Comparison of ENCODE assay signal across 8 cellular contexts in the genomic region with DNA sequence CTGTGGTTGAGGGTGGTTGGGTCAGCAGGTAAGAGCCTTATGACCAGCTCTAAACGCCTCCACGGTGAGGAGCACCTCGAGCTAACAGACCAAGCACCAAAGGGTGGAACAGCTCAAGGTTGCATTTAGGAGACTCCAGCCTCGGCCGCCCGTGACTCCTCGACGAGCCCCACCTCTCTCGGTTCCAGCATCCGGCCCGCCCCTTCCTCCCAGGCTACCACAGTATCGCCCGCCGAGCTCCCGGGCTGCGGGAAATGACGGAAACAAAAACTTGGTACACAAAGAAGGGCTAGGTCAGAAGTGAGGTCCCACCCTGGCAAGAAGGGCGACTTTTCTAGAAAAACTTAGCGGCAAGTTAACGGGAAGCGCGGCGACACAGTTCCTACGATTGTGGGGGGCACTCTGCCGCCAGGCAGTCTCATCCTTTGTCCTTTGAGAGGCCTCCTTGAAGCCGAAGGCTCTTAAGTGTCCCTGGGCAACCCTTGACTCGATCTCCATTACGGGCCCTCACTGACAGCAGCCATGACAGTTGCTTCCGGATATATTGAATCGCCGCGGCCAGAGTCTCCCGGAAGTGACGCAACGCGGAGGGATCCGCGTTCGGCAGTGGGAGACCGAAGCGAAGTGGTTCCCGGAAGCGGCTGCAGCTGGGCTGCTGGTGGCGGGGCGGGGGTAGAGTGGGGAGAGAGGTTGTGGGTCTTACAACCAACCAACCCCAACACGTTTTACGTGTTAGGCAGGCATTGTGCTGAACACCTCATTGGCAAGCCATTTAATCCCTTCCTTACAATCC. TPM values are rescaled to one million over a fixed set of nuclear protein-coding genes. Genes with fewer than 3 reads are reported as not detected.
A peak's percentile ranks its signal among the peaks of the same experiment; 100 is the strongest.
DNase-seq lines count a peak whose midpoint lies in the region; ATAC-seq and TF ChIP-seq lines count a peak whose summit lies in the region.

No MANE protein-coding gene starts in this region.

- H3K27me3 ChIP-seq in mammary epithelial cell (ENCODE audit: insufficient read depth, low read length), result no peaks in the 10 kb centered on the region

- H2AFZ ChIP-seq in mammary epithelial cell (ENCODE audit: low read depth, low read length), result peak overlapping the region; percentile 98

- H3K4me3 ChIP-seq in AG09309 (ENCODE audit: control insufficient read depth, low read depth, low read length) (peak overlapping the region; percentile 69), mammary epithelial cell (replicated peaks in 1 of 3; ENCODE audit: insufficient read depth in 1 of 3, low read depth in 2 of 3, low read length in 3 of 3) (peak overlapping the region; percentile 59 to 89 (median 69))

- peaks cover 3% of the 10 kb centered on the region for H3K4me1 ChIP-seq in mammary epithelial cell (ENCODE audit: insufficient read depth, low read length)

- H3K36me3 ChIP-seq in mammary epithelial cell (ENCODE audit: insufficient read depth, low read length), result no peaks in the 10 kb centered on the region

- dilution Hi-C loops in mammary epithelial cell (cut with HindIII; ENCODE audit: low sequenced_read_pairs), result no loop called here

- no peaks in the 10 kb centered on the region for H3K36me3 Mint-ChIP-seq in WTC11

- no peaks in the 10 kb centered on the region for H3K9me3 ChIP-seq in mammary epithelial cell (replicated peaks; ENCODE audit: insufficient read depth, low read length)

- no peaks in the 10 kb centered on the region for H3K4me1 Mint-ChIP-seq in WTC11

- H3K27ac ChIP-seq in mammary epithelial cell (ENCODE audit: insufficient read depth, low read depth, low read length), result peak overlapping the region; percentile 95

- BruUV-seq in mammary epithelial cell (replicated peaks; lab: Mats Ljungman, UMichigan), result TSS peak; percentile 79

- H3K9me3 Mint-ChIP-seq in WTC11, result no peaks in the 10 kb centered on the region

- 3% methylated on average over 25 of the region's 47 CpGs for WGBS in mammary epithelial cell (ENCODE audit: low coverage, missing lambda C conversion rate)

- in situ Hi-C loops in mammary epithelial cell (cut with MboI; ENCODE audit: low sequenced_read_pairs in 2 of 2), result loop anchor here in 1 of 2 donors (5.0 kb wide), 1 partner anchor 37 kb away; no protein-coding TSS in a partner anchor

- H3K4me2 ChIP-seq in mammary epithelial cell (ENCODE audit: insufficient read depth, low read depth, low read length), result peak overlapping the region; percentile 95

- H3K27ac Mint-ChIP-seq in WTC11, result no peak overlapping the region

- no peaks in the 10 kb centered on the region for H3K79me2 ChIP-seq in mammary epithelial cell (ENCODE audit: insufficient read depth, low read length)

- peak overlapping the region; percentile 87 for H3K9ac ChIP-seq in mammary epithelial cell (ENCODE audit: insufficient read depth, low read length)

- intact Hi-C loops in mammary epithelial cell (cut with micrococcal nuclease), result loop anchor here (1.0 to 2.0 kb wide), 4 partner anchors 12 to 139 kb away; partner anchors contain the start of gene ZNF518A

- H4K20me1 ChIP-seq in mammary epithelial cell (ENCODE audit: insufficient read depth, low read length), result no peaks in the 10 kb centered on the region

- TF ChIP-seq CTCF in AG09309 (IDR thresholded peaks at IDR 0.05; ENCODE audit: control insufficient read depth, insufficient read depth, low read depth, low read length, missing control alignments) (no peak), WTC11 (IDR thresholded peaks at IDR 0.05) (no peak), mammary epithelial cell (conservative IDR thresholded peaks at IDR 0.05 in 1 of 2, IDR thresholded peaks at IDR 0.05 in 1 of 2; ENCODE audit: extremely low read depth in 1 of 2, insufficient read depth in 1 of 2, low read depth in 1 of 2, low read length in 2 of 2) (no peak)

- ATAC-seq in GM18909 (IDR thresholded peaks at IDR 0.05; ENCODE audit: poor library complexity, unreplicated experiment) (peak; percentile 92), HG03159 (IDR thresholded peaks at IDR 0.05; ENCODE audit: unreplicated experiment) (peak; percentile 82), WTC11 (peak; percentile 76)

- POLR2A ChIA-PET in WTC11 (lab: Charles Lee), result interaction anchor here (1.2 kb wide), 1 partner anchor 40 kb away, joined by 4 read pairs; the partner anchor contains the start of gene ZNF518A

- peaks cover 11% of the 10 kb centered on the region for H3K27me3 Mint-ChIP-seq in WTC11 (ENCODE audit: low read depth)

- peak overlapping the region; percentile 53 for H3K4me3 Mint-ChIP-seq in WTC11

- DNase-seq in AG09309 (ENCODE audit: low read depth) (peak; percentile 91), NCI-H226 (peak; percentile 94), WTC11 (ENCODE audit: low spot score) (peak; percentile 38), mammary epithelial cell (peak; percentile 93), kidney tubule cell (ENCODE audit: low spot score) (peak; percentile 94)
- peak; percentile 89 to 93 for DNase-seq in stimulated activated CD4-positive, alpha-beta T cell treated with anti-CD3 and anti-CD28 coated beads, Interleukin-4, amount 100 ng/mL, for 4 hours

- CTCF ChIA-PET in WTC11 (lab: Charles Lee) (no interaction called here), mammary epithelial cell (lab: Charles Lee; ENCODE audit: low non-redundant PET) (no interaction called here)

TF ChIP-seq in WTC11, 78 proteins besides CTCF, POLR2A, EP300 and RAD21:
- no peak for TF ChIP-seq NR2C2 (CRISPR knock-in tag; IDR thresholded peaks at IDR 0.05)
- TF ChIP-seq ZNF219 (CRISPR knock-in tag; IDR thresholded peaks at IDR 0.05; ENCODE audit: borderline replicate concordance), result no peak
- TF ChIP-seq, protein P1, sequence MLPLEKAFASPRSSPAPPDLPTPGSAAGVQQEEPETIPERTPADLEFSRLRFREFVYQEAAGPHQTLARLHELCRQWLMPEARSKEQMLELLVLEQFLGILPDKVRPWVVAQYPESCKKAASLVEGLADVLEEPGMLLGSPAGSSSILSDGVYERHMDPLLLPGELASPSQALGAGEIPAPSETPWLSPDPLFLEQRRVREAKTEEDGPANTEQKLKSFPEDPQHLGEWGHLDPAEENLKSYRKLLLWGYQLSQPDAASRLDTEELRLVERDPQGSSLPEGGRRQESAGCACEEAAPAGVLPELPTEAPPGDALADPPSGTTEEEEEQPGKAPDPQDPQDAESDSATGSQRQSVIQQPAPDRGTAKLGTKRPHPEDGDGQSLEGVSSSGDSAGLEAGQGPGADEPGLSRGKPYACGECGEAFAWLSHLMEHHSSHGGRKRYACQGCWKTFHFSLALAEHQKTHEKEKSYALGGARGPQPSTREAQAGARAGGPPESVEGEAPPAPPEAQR (CRISPR knock-in tag; IDR thresholded peaks at IDR 0.05), result no peak
- TF ChIP-seq, protein P2, sequence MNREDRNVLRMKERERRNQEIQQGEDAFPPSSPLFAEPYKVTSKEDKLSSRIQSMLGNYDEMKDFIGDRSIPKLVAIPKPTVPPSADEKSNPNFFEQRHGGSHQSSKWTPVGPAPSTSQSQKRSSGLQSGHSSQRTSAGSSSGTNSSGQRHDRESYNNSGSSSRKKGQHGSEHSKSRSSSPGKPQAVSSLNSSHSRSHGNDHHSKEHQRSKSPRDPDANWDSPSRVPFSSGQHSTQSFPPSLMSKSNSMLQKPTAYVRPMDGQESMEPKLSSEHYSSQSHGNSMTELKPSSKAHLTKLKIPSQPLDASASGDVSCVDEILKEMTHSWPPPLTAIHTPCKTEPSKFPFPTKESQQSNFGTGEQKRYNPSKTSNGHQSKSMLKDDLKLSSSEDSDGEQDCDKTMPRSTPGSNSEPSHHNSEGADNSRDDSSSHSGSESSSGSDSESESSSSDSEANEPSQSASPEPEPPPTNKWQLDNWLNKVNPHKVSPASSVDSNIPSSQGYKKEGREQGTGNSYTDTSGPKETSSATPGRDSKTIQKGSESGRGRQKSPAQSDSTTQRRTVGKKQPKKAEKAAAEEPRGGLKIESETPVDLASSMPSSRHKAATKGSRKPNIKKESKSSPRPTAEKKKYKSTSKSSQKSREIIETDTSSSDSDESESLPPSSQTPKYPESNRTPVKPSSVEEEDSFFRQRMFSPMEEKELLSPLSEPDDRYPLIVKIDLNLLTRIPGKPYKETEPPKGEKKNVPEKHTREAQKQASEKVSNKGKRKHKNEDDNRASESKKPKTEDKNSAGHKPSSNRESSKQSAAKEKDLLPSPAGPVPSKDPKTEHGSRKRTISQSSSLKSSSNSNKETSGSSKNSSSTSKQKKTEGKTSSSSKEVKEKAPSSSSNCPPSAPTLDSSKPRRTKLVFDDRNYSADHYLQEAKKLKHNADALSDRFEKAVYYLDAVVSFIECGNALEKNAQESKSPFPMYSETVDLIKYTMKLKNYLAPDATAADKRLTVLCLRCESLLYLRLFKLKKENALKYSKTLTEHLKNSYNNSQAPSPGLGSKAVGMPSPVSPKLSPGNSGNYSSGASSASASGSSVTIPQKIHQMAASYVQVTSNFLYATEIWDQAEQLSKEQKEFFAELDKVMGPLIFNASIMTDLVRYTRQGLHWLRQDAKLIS (CRISPR knock-in tag; IDR thresholded peaks at IDR 0.05; ENCODE audit: borderline replicate concordance), result no peak
- peak; percentile 93 for TF ChIP-seq GABPB1 (CRISPR knock-in tag; IDR thresholded peaks at IDR 0.05)
- TF ChIP-seq ZNF423 (CRISPR knock-in tag; IDR thresholded peaks at IDR 0.05), result no peak
- no peak for TF ChIP-seq ZNF671 (CRISPR knock-in tag; IDR thresholded peaks at IDR 0.05)

RNA-seq across cellular contexts. Expression of gene ZNF518A, which starts 40.2 kb away (rescaled TPM):
- 29.9 to 34.3 TPM (median 32.0 TPM) in 3 replicates for total RNA-seq in WTC11 (2021)
- 10 to 100 TPM; 17.3 to 20.3 TPM for total RNA-seq in mammary epithelial cell
- 4.0 TPM for polyA plus RNA-seq in mammary epithelial cell
- 6.7 TPM for polyA minus RNA-seq in mammary epithelial cell

RNA-seq across cellular contexts. Expression of gene CCNJ, which starts 46.5 kb away (rescaled TPM):
- 25.7 to 27.3 TPM (median 27.1 TPM) in 3 replicates for total RNA-seq in WTC11 (2021)
- 1 to 10 TPM; 6.9 to 7.5 TPM for total RNA-seq in mammary epithelial cell
- polyA plus RNA-seq in mammary epithelial cell, result 5.1 TPM
- polyA minus RNA-seq in mammary epithelial cell, result 2.3 TPM

Comparison
In these comparisons a context has a peak if more than half of its experiments do, and no peak if none do; other contexts are left out.
1. Peak in every context shown above with its lines: DNase-seq, ATAC-seq, H3K4me3 ChIP-seq and H3K27ac ChIP-seq.
2. DNase-seq: peak in every context shown above with its lines; median percentile 94 in NCI-H226; 94 in kidney tubule cell; 93 in mammary epithelial cell; 91 in AG09309; 91 in stimulated activated CD4-positive, alpha-beta T cell treated with anti-CD3 and anti-CD28 coated beads, Interleukin-4, amount 100 ng/mL, for 4 hours; 38 in WTC11.